ENCODE assay signal across 7 cellular contexts in the genomic region with DNA sequence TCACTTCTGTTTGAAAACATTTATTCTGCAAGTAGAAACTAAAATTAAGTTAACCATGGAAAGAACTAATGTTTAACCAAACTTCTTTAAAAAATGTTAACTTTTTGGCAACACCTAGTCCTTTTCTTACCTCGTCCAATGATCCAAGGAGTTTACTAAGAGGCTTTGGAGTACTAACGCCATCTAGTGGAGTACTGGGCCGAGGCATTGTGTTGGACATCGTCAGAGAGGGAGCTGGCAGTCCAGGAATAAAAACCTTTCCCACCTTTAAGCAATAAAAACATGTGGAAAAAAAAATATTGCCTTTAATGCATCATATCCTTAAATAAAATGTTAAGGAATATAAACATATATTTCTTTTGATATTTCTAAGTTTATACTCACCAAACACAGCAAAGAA. TPM values are rescaled to one million over a fixed set of nuclear protein-coding genes. Genes with fewer than 3 reads are reported as not detected.
DNase-seq lines count a peak whose midpoint lies in the region; ATAC-seq and TF ChIP-seq lines count a peak whose summit lies in the region.
"Not testable (repeated sequence)": the region's sequence is repeated elsewhere in the genome, so short reads cannot be mapped to it uniquely, and the experiment has no call there.

No MANE protein-coding gene starts in this region.

- TF ChIP-seq CTCF in GM06990 (IDR thresholded peaks at IDR 0.05; ENCODE audit: insufficient read depth, low read length, poor library complexity, severe bottlenecking): peak; percentile 30
- peak; percentile 49 for TF ChIP-seq CTCF in epithelial cell of esophagus (IDR thresholded peaks at IDR 0.05; ENCODE audit: insufficient read depth, low read depth, low read length, missing control alignments)
- peak in 3 of 5 experiments; percentile 19 to 45 (median 28) for TF ChIP-seq CTCF in gastrocnemius medialis (IDR thresholded peaks at IDR 0.05 in 4 of 5, conservative IDR thresholded peaks at IDR 0.05 in 1 of 5)

- in situ Hi-C loops in SK-MEL-5 (cut with HindIII; ENCODE audit: low pct_unique_long_range_greater_than_20kb, low sequenced_read_pairs); gastrocnemius medialis (cut with MboI; ENCODE audit: low sequenced_read_pairs in 4 of 4): not testable (repeated sequence)

- H3K4me1 ChIP-seq in gastrocnemius medialis: not testable (repeated sequence)

- not testable (repeated sequence) for H3K27ac ChIP-seq in gastrocnemius medialis

- TF ChIP-seq POLR2A in gastrocnemius medialis (IDR thresholded peaks at IDR 0.05): not testable (repeated sequence)

- not testable (repeated sequence) for DNase-seq in GM06990 (ENCODE audit: extremely low read depth, insufficient read length); gastrocnemius medialis
- DNase-seq in NCI-H1105 (lab: John Stamatoyannopoulos, UW) (peak; percentile 0), SK-MEL-5 (ENCODE audit: low read depth, low spot score) (peak; percentile 15), epithelial cell of esophagus (ENCODE audit: low read depth) (peak; percentile 36), kidney tubule cell (ENCODE audit: low spot score) (peak; percentile 13)
- DNase-seq in activated naive CD4-positive, alpha-beta T cell treated with Interleukin-2 at 50 U/mL for 16 hours: peak; percentile 30

- intact Hi-C loops in gastrocnemius medialis (cut with DNase I; ENCODE audit: low total_unique reads): not testable (repeated sequence)

- H3K27me3 ChIP-seq in GM06990 (replicated peaks; ENCODE audit: control insufficient read depth, insufficient read depth, low read length); gastrocnemius medialis: not testable (repeated sequence)

- H3K9me3 ChIP-seq in gastrocnemius medialis: not testable (repeated sequence)

- H3K4me3 ChIP-seq in GM06990 (replicated peaks; ENCODE audit: low read depth, low read length); epithelial cell of esophagus (ENCODE audit: low read length); gastrocnemius medialis: not testable (repeated sequence)

- ATAC-seq in gastrocnemius medialis: peak; percentile 53 to 69

- H3K36me3 ChIP-seq in GM06990 (ENCODE audit: control insufficient read depth, insufficient read depth, low read length); gastrocnemius medialis: not testable (repeated sequence)

RNA-seq across cellular contexts. Expression of gene ANAPC1, which starts 33.3 kb away (rescaled TPM):
- 73.7 and 75.7 TPM in 2 replicates for total RNA-seq in SK-MEL-5 (2014; rRNA removed; shearing (Covaris generic))
- 41.6 and 44.7 TPM in 2 replicates for polyA plus RNA-seq in SK-MEL-5 (2015; cell fraction: cytosol; rRNA removed)
- 61.6 and 101 TPM in 2 replicates for polyA plus RNA-seq in SK-MEL-5 (2015; cell fraction: nucleus; rRNA removed)
- total RNA-seq in gastrocnemius medialis: 10 to 100 TPM; 28.3 to 33.9 (median 30.8) TPM

RNA-seq across cellular contexts. Expression of gene MERTK, which starts 47.8 kb away (rescaled TPM):
- 220 and 225 TPM in 2 replicates for total RNA-seq in SK-MEL-5 (2014; rRNA removed; shearing (Covaris generic))
- 166 and 193 TPM in 2 replicates for polyA plus RNA-seq in SK-MEL-5 (2015; cell fraction: cytosol; rRNA removed)
- 916 and 1,126 TPM in 2 replicates for polyA plus RNA-seq in SK-MEL-5 (2015; cell fraction: nucleus; rRNA removed)
- total RNA-seq in gastrocnemius medialis: 1 to 10 TPM; 2.4 to 5.7 (median 3.7) TPM

Comparison
In these comparisons a context has a peak if more than half of its experiments do, and no peak if none do; other contexts are left out.
1. RNA of gene MERTK, which starts 47.8 kb away (total RNA-seq): 220 to 225 TPM in SK-MEL-5; 2.4 to 5.7 TPM in gastrocnemius medialis; every median in the first group is over 10 times any median in the second.
2. Peak in every context shown above with its lines, with median percentiles within 50 percentile points of each other: CTCF ChIP-seq.